In the genomic region with DNA sequence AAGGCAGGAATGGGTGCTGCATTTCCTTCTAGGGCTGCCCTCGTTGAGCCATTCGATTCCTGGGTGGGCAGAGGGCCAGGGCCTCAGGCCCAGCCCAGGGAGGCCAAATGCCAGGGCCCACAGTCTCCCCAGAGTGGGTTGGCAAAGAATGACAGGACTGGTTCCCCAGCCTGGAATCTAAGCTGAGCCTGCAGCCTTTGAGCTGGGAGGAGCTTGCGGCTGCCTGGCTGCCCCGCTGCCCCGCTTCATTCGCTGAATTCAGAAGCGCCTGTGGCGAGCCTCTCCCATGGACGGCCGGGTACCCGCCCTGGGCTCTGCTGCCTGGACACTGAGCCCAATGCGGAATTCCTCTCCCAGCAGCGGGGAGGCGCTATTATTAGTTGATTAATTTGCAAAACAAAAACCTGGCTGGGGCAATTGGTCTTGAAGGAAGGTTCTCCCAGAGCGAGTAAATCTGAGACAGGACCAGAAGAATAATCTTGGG, we compare ENCODE assay signal across 8 cellular contexts. TPM values are rescaled to one million over a fixed set of nuclear protein-coding genes. Genes with fewer than 3 reads are reported as not detected.
A peak's percentile ranks its signal among the peaks of the same experiment; 100 is the strongest.
DNase-seq lines count a peak whose midpoint lies in the region; ATAC-seq lines count a peak whose summit lies in the region.

No MANE protein-coding gene starts in this region.

- H3K36me3 ChIP-seq in SJCRH30 (no peaks in the 10 kb centered on the region), neuronal stem cell (replicated peaks in 1 of 2; ENCODE audit: control insufficient read depth in 2 of 2, insufficient read depth in 2 of 2, low read length in 2 of 2) (no peaks in the 10 kb centered on the region)

- H3K27ac ChIP-seq in SJCRH30 (peak overlapping the region; percentile 55), neuronal stem cell (replicated peaks; ENCODE audit: low read length) (peak overlapping the region; percentile 100)

- ATAC-seq in natural killer cell treated with Interleukin-12 subunit alpha and Interleukin-12 subunit beta and Interleukin-15 and Interleukin-18, amount 100 ng/mL, for 72 hours: no peak

- WGBS in neuronal stem cell (ENCODE audit: extremely low coverage in 2 of 2, insufficient read length in 2 of 2, insufficient replicate concordance in 1 of 2), 2 donors: no CpG with 5 or more reads among the region's 15 CpGs

- no peaks in the 10 kb centered on the region for H3K4me1 Mint-ChIP-seq in natural killer cell treated with Interleukin-12 subunit alpha and Interleukin-12 subunit beta and Interleukin-15 and Interleukin-18, amount 100 ng/mL, for 72 hours (ENCODE audit: low read depth in 2 of 2)
- H3K4me1 Mint-ChIP-seq in activated T-cell treated with anti-CD3 and anti-CD28 coated beads, Interleukin-2, amount 50 U/mL, for 24 hours (ENCODE audit: low read depth): no peaks in the 10 kb centered on the region

- peak overlapping the region; percentile 71 for H3K4me2 ChIP-seq in neuronal stem cell (ENCODE audit: insufficient read depth, low read length, poor library complexity, severe bottlenecking)

- H3K27me3 ChIP-seq in SJCRH30: 0 out of 2 replicates have a peak, but pooled peaks cover under 1% of the 10 kb centered on the region
- H3K27me3 ChIP-seq in neuronal stem cell (ENCODE audit: control insufficient read depth in 3 of 3, insufficient read depth in 3 of 3, low read depth in 1 of 3, low read length in 3 of 3): no peaks in the 10 kb centered on the region

- peak; percentile 37 for DNase-seq in DMS153 treated with DMSO at 0.1 percent for 48 hours (lab: John Stamatoyannopoulos, UW; ENCODE audit: unreplicated experiment)
- peak; percentile 84 to 89 for DNase-seq in SJCRH30
- DNase-seq in globus pallidus (ENCODE audit: low spot score): peak; percentile 96
- peak; percentile 82 for DNase-seq in neuronal stem cell (ENCODE audit: low spot score)
- no peak for DNase-seq in natural killer cell treated with Interleukin-12 subunit alpha and Interleukin-12 subunit beta and Interleukin-15 and Interleukin-18, amount 100 ng/mL, for 72 hours (ENCODE audit: low spot score)
- no peak for DNase-seq in activated CD4-positive, alpha-beta T cell treated with anti-CD3 and anti-CD28 coated beads, Interleukin-2, amount 50 U/mL, for 48 hours
- no peak for DNase-seq in activated T-cell treated with anti-CD3 and anti-CD28 coated beads, Interleukin-2, amount 50 U/mL, for 24 hours
- no peak for DNase-seq in NCI-H2107 (lab: John Stamatoyannopoulos, UW)

- H3K9ac ChIP-seq in neuronal stem cell (ENCODE audit: low read depth, low read length, poor library complexity): peak overlapping the region; percentile 89

- H3K27me3 Mint-ChIP-seq in natural killer cell treated with Interleukin-12 subunit alpha and Interleukin-12 subunit beta and Interleukin-15 and Interleukin-18, amount 100 ng/mL, for 72 hours: peaks cover 0 to 21% of the 10 kb centered on the region in 2 donors
- H3K27me3 Mint-ChIP-seq in activated T-cell treated with anti-CD3 and anti-CD28 coated beads, Interleukin-2, amount 50 U/mL, for 24 hours: peaks cover 41% of the 10 kb centered on the region

- no peak overlapping the region for H3K23ac ChIP-seq in neuronal stem cell (ENCODE audit: low read depth, low read length, poor library complexity)

- H4K91ac ChIP-seq in neuronal stem cell (ENCODE audit: low read depth, low read length, poor library complexity): peak overlapping the region; percentile 38

- H3K4me3 Mint-ChIP-seq in natural killer cell treated with Interleukin-12 subunit alpha and Interleukin-12 subunit beta and Interleukin-15 and Interleukin-18, amount 100 ng/mL, for 72 hours: no peak overlapping the region
- H3K4me3 Mint-ChIP-seq in activated T-cell treated with anti-CD3 and anti-CD28 coated beads, Interleukin-2, amount 50 U/mL, for 24 hours: no peak overlapping the region

- H2BK15ac ChIP-seq in neuronal stem cell (ENCODE audit: low read length): peak overlapping the region; percentile 31

- peak overlapping the region; percentile 13; the same call in 1 of the 2 replicates for H3K4me3 ChIP-seq in SJCRH30
- peak overlapping the region in 1 of 2 donors; percentile 31 for H3K4me3 ChIP-seq in neuronal stem cell (ENCODE audit: low read length in 2 of 2)

- no peaks in the 10 kb centered on the region for H3K36me3 Mint-ChIP-seq in natural killer cell treated with Interleukin-12 subunit alpha and Interleukin-12 subunit beta and Interleukin-15 and Interleukin-18, amount 100 ng/mL, for 72 hours
- H3K36me3 Mint-ChIP-seq in activated T-cell treated with anti-CD3 and anti-CD28 coated beads, Interleukin-2, amount 50 U/mL, for 24 hours (ENCODE audit: low read depth): no peaks in the 10 kb centered on the region

- H4K8ac ChIP-seq in neuronal stem cell (ENCODE audit: low read depth, low read length): no peak overlapping the region

- no peak overlapping the region for H3K27ac Mint-ChIP-seq in natural killer cell treated with Interleukin-12 subunit alpha and Interleukin-12 subunit beta and Interleukin-15 and Interleukin-18, amount 100 ng/mL, for 72 hours
- H3K27ac Mint-ChIP-seq in activated T-cell treated with anti-CD3 and anti-CD28 coated beads, Interleukin-2, amount 50 U/mL, for 24 hours: no peak overlapping the region

- no peaks in the 10 kb centered on the region for H3K9me3 Mint-ChIP-seq in natural killer cell treated with Interleukin-12 subunit alpha and Interleukin-12 subunit beta and Interleukin-15 and Interleukin-18, amount 100 ng/mL, for 72 hours
- no peaks in the 10 kb centered on the region for H3K9me3 Mint-ChIP-seq in activated T-cell treated with anti-CD3 and anti-CD28 coated beads, Interleukin-2, amount 50 U/mL, for 24 hours

- H2BK5ac ChIP-seq in neuronal stem cell (ENCODE audit: low read length): peak overlapping the region; percentile 99

- H3K14ac ChIP-seq in neuronal stem cell (ENCODE audit: low read length): no peak overlapping the region

- H2BK12ac ChIP-seq in neuronal stem cell (ENCODE audit: low read length): no peak overlapping the region

- H2AK5ac ChIP-seq in neuronal stem cell (ENCODE audit: low read depth, low read length): peak overlapping the region; percentile 79

- peak overlapping the region; percentile 96 for H2BK120ac ChIP-seq in neuronal stem cell (ENCODE audit: low read depth, low read length)

- H3K79me1 ChIP-seq in neuronal stem cell (ENCODE audit: low read depth, low read length): no peaks in the 10 kb centered on the region

- H3K9me3 ChIP-seq in SJCRH30 (replicated peaks) (no peaks in the 10 kb centered on the region), neuronal stem cell (replicated peaks in 1 of 2; ENCODE audit: control insufficient read depth in 2 of 2, insufficient read depth in 1 of 2, low read depth in 1 of 2, low read length in 2 of 2) (no peaks in the 10 kb centered on the region)

- peaks cover 23% of the 10 kb centered on the region for H3K4me1 ChIP-seq in SJCRH30
- H3K4me1 ChIP-seq in neuronal stem cell (ENCODE audit: control insufficient read depth in 2 of 2, insufficient read depth in 1 of 2, low read depth in 1 of 2, low read length in 2 of 2): peaks cover 30 to 31% of the 10 kb centered on the region in 2 donors

- no peak overlapping the region for H3K4ac ChIP-seq in neuronal stem cell (ENCODE audit: low read length)

- peak overlapping the region; percentile 98 for H3K18ac ChIP-seq in neuronal stem cell (ENCODE audit: low read length)

- H2AFZ ChIP-seq in neuronal stem cell (ENCODE audit: low read length): peak overlapping the region; percentile 71

RNA-seq across cellular contexts. Expression of a gene that starts 32.3 kb away (rescaled TPM):
- 91.3 and 103 TPM in 2 replicates for total RNA-seq in SJCRH30 (2014; rRNA removed; shearing (Covaris generic))
- polyA plus RNA-seq in neuronal stem cell (2013, experiment 1 of 2): 260 TPM
- 261 TPM for polyA plus RNA-seq in neuronal stem cell (2013, experiment 2 of 2)
- total RNA-seq in natural killer cell treated with Interleukin-12 subunit alpha and Interleukin-12 subunit beta and Interleukin-15 and Interleukin-18, amount 100 ng/mL, for 72 hours: 100 to 1,000 TPM; 147 to 226 TPM

Comparison
In these comparisons a context has a peak if more than half of its experiments do, and no peak if none do; other contexts are left out.
1. DNase-seq: peak in DMS153 treated with DMSO at 0.1 percent for 48 hours (single experiment), SJCRH30 (2 of 2), globus pallidus (single experiment) and neuronal stem cell (single experiment); none in natural killer cell treated with Interleukin-12 subunit alpha and Interleukin-12 subunit beta and Interleukin-15 and Interleukin-18, amount 100 ng/mL, for 72 hours (single experiment), activated CD4-positive, alpha-beta T cell treated with anti-CD3 and anti-CD28 coated beads, Interleukin-2, amount 50 U/mL, for 48 hours (0 of 2), activated T-cell treated with anti-CD3 and anti-CD28 coated beads, Interleukin-2, amount 50 U/mL, for 24 hours (single experiment) and NCI-H2107 (single experiment).